10 cellular contexts compared by ENCODE assay signal in the genomic region with DNA sequence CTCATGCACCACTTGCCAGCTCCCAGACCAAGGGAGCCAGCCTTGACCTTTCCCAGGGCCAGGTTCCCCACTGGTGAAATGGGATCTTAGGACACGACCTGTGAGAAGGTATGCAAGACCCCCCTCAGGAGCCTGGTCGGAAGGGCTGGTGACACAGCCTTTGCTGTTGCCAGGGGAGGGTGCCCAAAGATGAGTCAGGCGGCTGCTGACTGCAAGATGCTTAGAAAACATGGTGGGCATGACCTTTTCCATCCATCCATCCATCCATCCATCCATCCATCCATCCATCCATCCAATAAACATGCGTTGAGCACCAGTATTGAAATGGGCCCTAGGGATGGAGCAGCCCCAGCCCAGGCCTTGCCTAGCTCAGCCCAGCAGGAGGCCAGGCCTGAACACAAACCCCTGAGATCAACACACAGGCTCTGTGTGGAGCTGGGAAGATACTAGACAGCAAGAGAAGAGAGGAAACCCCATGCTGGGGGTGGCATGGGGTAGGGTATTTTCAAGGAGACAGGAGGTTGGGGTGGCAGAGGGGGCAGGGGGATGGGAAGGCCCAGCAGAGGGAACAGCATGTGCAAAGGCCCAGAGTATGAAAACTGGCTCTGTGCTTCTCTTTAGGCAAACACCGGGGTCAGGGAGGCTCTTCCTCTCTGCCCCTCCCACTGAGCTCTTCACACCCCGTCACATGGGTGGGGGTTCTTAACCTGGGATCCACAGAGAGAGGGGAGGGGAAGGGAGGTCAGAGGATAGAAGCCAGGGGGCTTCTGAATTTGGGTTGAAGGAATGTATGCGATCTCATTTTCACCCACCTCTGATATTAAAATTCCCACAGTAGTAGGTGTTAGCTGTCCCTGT. TPM values are rescaled to one million over a fixed set of nuclear protein-coding genes. Genes with fewer than 3 reads are reported as not detected.
DNase-seq lines count a peak whose midpoint lies in the region; ATAC-seq, FAIRE-seq and TF ChIP-seq lines count a peak whose summit lies in the region.
"Had no signal": no experiment of that assay in that cellular context is flagged by ENCODE, and none has a peak within 500 bp of the region (broad histone marks: within the 10 kb centered on the region; RNA-seq: fewer than 3 reads in every experiment).

No MANE protein-coding gene starts in this region.

- CTCF ChIA-PET in activated naive CD4-positive, alpha-beta T cell treated with anti-CD3 and anti-CD28 coated beads, Interleukin-2, amount 10 ng/mL, durations not matched to agents 7 days and 5 days (lab: Charles Lee) = interaction anchor here (0.6 to 2.7 kb wide), 8 partner anchors 9 to 105 kb away, joined by 3 to 14 read pairs (median 4); no protein-coding TSS in a partner anchor
- CTCF ChIA-PET in T-cell (lab: Charles Lee) = interaction anchor here in 1 of 2 donors (0.5 to 1.2 kb wide), 3 partner anchors 15 to 206 kb away, joined by 3 to 7 read pairs (median 3); no protein-coding TSS in a partner anchor
- CTCF ChIA-PET in H1 (lab: Charles Lee; ENCODE audit: partially characterized antibody) = interaction anchor here (0.9 to 1.8 kb wide), 3 partner anchors 15 to 28 kb away, joined by 3 to 9 read pairs (median 3); no protein-coding TSS in a partner anchor

- peaks cover 4% of the 10 kb centered on the region; the same call in 1 of the 2 replicates for H3K79me1 ChIP-seq in H1 (ENCODE audit: low read depth, low read length)

- no peak for DNase-seq in activated naive CD4-positive, alpha-beta T cell treated with anti-CD3 and anti-CD28 coated beads, Interleukin-2, amount 10 ng/mL, durations not matched to agents 7 days and 5 days
- no peak for DNase-seq in activated naive CD4-positive, alpha-beta T cell (lab: John Stamatoyannopoulos, UW)
- no peak for DNase-seq in T-cell
- no peak for DNase-seq in H1 (ENCODE audit: low read depth in 1 of 2, low spot score in 2 of 2)
- no peak for DNase-seq in stimulated activated naive B cell treated with anti-CD40 and anti-IgM and Interleukin-4, amounts not matched to agents 10 μg/mL and 1 μg/mL and 100 μg/mL, for 72 hours
- DNase-seq in transverse colon = no peak
- DNase-seq in NCI-H2081 (lab: John Stamatoyannopoulos, UW) = no peak
- DNase-seq in LoVo (ENCODE audit: low spot score) = no peak
- DNase-seq: stimulated activated CD8-positive, alpha-beta memory T cell treated with anti-CD3 and anti-CD28 coated beads, Interleukin-4, amount 100 ng/mL, for 48 hours had no signal

- no peak overlapping the region for H2BK5ac ChIP-seq in H1 (ENCODE audit: low read depth, low read length)

- TF ChIP-seq CTCF in H1 (IDR thresholded peaks at IDR 0.05; ENCODE audit: control extremely low read depth in 1 of 3, insufficient read depth in 1 of 3, low read depth in 1 of 3, low read length in 3 of 3) (no peak), transverse colon (IDR thresholded peaks at IDR 0.05) (no peak)

- no peak overlapping the region for H3K9ac ChIP-seq in H1 (replicated peaks in 1 of 4; ENCODE audit: extremely low read depth in 1 of 4, low read depth in 3 of 4, low read length in 3 of 4)

- no peak overlapping the region for H4K91ac ChIP-seq in H1 (replicated peaks; ENCODE audit: insufficient read length, low read length)

- no peak overlapping the region for H3K23ac ChIP-seq in H1 (ENCODE audit: insufficient read length)

- no peak overlapping the region for H2BK20ac ChIP-seq in H1 (ENCODE audit: low read length)

- no peak overlapping the region; the same call in 1 of the 2 replicates for H4K8ac ChIP-seq in H1 (ENCODE audit: extremely low read depth, insufficient read depth, low read length)

- intact Hi-C loops in transverse colon (cut with DNase I; ENCODE audit: low total_unique reads) = no loop called here

- H3K4me1 Mint-ChIP-seq in activated naive CD4-positive, alpha-beta T cell treated with anti-CD3 and anti-CD28 coated beads, Interleukin-2, amount 10 ng/mL, durations not matched to agents 7 days and 5 days = peaks cover 38% of the 10 kb centered on the region
- peaks cover 27 to 42% (median 34%) of the 10 kb centered on the region in 3 donors for H3K4me1 Mint-ChIP-seq in T-cell
- H3K4me1 Mint-ChIP-seq in stimulated activated naive B cell treated with anti-CD40 and anti-IgM and Interleukin-4, amounts not matched to agents 10 μg/mL and 1 μg/mL and 100 μg/mL, for 72 hours = peaks cover 7 to 20% of the 10 kb centered on the region in 2 donors

- peaks cover 0 to 5% of the 10 kb centered on the region in 2 experiments; a peak in 1 of 4 replicates for H3K9me3 ChIP-seq in H1 (ENCODE audit: insufficient read depth in 2 of 2, low read depth in 1 of 2, low read length in 1 of 2)
- H3K9me3 ChIP-seq in transverse colon = no peaks in the 10 kb centered on the region

- peak overlapping the region; percentile 88 for H3K27ac Mint-ChIP-seq in activated naive CD4-positive, alpha-beta T cell treated with anti-CD3 and anti-CD28 coated beads, Interleukin-2, amount 10 ng/mL, durations not matched to agents 7 days and 5 days
- H3K27ac Mint-ChIP-seq in T-cell = peak overlapping the region; percentile 70 to 89
- peak overlapping the region; percentile 79 for H3K27ac Mint-ChIP-seq in stimulated activated naive B cell treated with anti-CD40 and anti-IgM and Interleukin-4, amounts not matched to agents 10 μg/mL and 1 μg/mL and 100 μg/mL, for 72 hours

- no peaks in the 10 kb centered on the region for H4K20me1 ChIP-seq in H1 (replicated peaks in 1 of 2; ENCODE audit: control insufficient read depth in 1 of 2, insufficient read depth in 2 of 2, low read length in 2 of 2)

- peak overlapping the region; percentile 65; the same call in 1 of the 2 replicates for H2AK5ac ChIP-seq in H1 (ENCODE audit: low read depth, low read length)

- H3K27ac ChIP-seq in H1 (ENCODE audit: low read depth, low read length) = no peak overlapping the region
- H3K27ac ChIP-seq in transverse colon = no peak overlapping the region

- no peak for ATAC-seq in T-cell (replicated peaks in 1 of 4)
- no peak for ATAC-seq in stimulated activated naive B cell treated with anti-CD40 and anti-IgM and Interleukin-4, amounts not matched to agents 10 μg/mL and 1 μg/mL and 100 μg/mL, for 72 hours (replicated peaks)
- ATAC-seq: Panc1 had no signal

- no peaks in the 10 kb centered on the region for H3K36me3 ChIP-seq in H1 (ENCODE audit: control insufficient read depth in 2 of 4, insufficient read depth in 4 of 4, low read length in 3 of 4)
- no peaks in the 10 kb centered on the region for H3K36me3 ChIP-seq in transverse colon

- H3K4me3 Mint-ChIP-seq in activated naive CD4-positive, alpha-beta T cell treated with anti-CD3 and anti-CD28 coated beads, Interleukin-2, amount 10 ng/mL, durations not matched to agents 7 days and 5 days = peak overlapping the region; percentile 42
- peak overlapping the region; percentile 53 to 82 (median 79) for H3K4me3 Mint-ChIP-seq in T-cell
- peak overlapping the region; percentile 44 to 71 for H3K4me3 Mint-ChIP-seq in stimulated activated naive B cell treated with anti-CD40 and anti-IgM and Interleukin-4, amounts not matched to agents 10 μg/mL and 1 μg/mL and 100 μg/mL, for 72 hours

- H2AFZ ChIP-seq in H1 (ENCODE audit: low read length) = no peak overlapping the region

- H3K27me3 ChIP-seq in H1 (replicated peaks in 1 of 4; ENCODE audit: control insufficient read depth in 3 of 4, extremely low read depth in 1 of 4, insufficient read depth in 3 of 4, low read length in 3 of 4) (no peaks in the 10 kb centered on the region; a peak in 1 of 7 replicates), transverse colon (no peaks in the 10 kb centered on the region)

- H3K27me3 Mint-ChIP-seq in activated naive CD4-positive, alpha-beta T cell treated with anti-CD3 and anti-CD28 coated beads, Interleukin-2, amount 10 ng/mL, durations not matched to agents 7 days and 5 days = peaks cover 15% of the 10 kb centered on the region
- no peaks in the 10 kb centered on the region for H3K27me3 Mint-ChIP-seq in T-cell
- H3K27me3 Mint-ChIP-seq in stimulated activated naive B cell treated with anti-CD40 and anti-IgM and Interleukin-4, amounts not matched to agents 10 μg/mL and 1 μg/mL and 100 μg/mL, for 72 hours = no peaks in the 10 kb centered on the region

- H2BK15ac ChIP-seq in H1 (ENCODE audit: low read length) = no peak overlapping the region

- POLR2A ChIA-PET in T-cell (lab: Charles Lee) = interaction anchor here (0.7 to 0.8 kb wide), 2 partner anchors 9 to 247 kb away, joined by 3 read pairs; no protein-coding TSS in a partner anchor
- POLR2A ChIA-PET in H1 (lab: Charles Lee; ENCODE audit: partially characterized antibody) = interaction anchor here (0.7 to 1.0 kb wide), 4 partner anchors 9 to 162 kb away, joined by 3 read pairs; a partner anchor contains a TSS

- TF ChIP-seq EP300 in H1 (IDR thresholded peaks at IDR 0.05; ENCODE audit: borderline replicate concordance in 1 of 2, low read depth in 2 of 2, low read length in 2 of 2) (no peak), transverse colon (IDR thresholded peaks at IDR 0.05; ENCODE audit: low read depth) (no peak)

- H4K5ac ChIP-seq in H1 (ENCODE audit: insufficient read length, low read depth, low read length) = no peak overlapping the region

- TF ChIP-seq RAD21 in H1 (IDR thresholded peaks at IDR 0.05 in 1 of 2, conservative IDR thresholded peaks at IDR 0.05 in 1 of 2; ENCODE audit: low read depth in 2 of 2, low read length in 2 of 2) = no peak

- H3K4me2 ChIP-seq in H1 (ENCODE audit: insufficient read depth in 1 of 2, low read depth in 2 of 2, low read length in 2 of 2) = no peak overlapping the region; a peak in 1 of 4 replicates

- H3K23me2 ChIP-seq in H1 (ENCODE audit: low read depth, low read length) = peaks cover 5% of the 10 kb centered on the region; the same call in 1 of the 2 replicates

- no peak for FAIRE-seq in H1 (lab: Jason Lieb, UNC)

- peaks cover 0 to 12% of the 10 kb centered on the region in 2 experiments; a peak in 2 of 4 replicates for H3K79me2 ChIP-seq in H1 (ENCODE audit: control insufficient read depth in 1 of 2, insufficient read depth in 2 of 2, low read length in 2 of 2)

- H2BK120ac ChIP-seq in H1 (replicated peaks; ENCODE audit: low read depth, low read length) = no peak overlapping the region

- no peak overlapping the region for H3K56ac ChIP-seq in H1 (replicated peaks; ENCODE audit: insufficient read length, low read depth, low read length)

- H2BK12ac ChIP-seq in H1 (ENCODE audit: low read depth, low read length) = no peak overlapping the region

- H3K36me3 Mint-ChIP-seq in activated naive CD4-positive, alpha-beta T cell treated with anti-CD3 and anti-CD28 coated beads, Interleukin-2, amount 10 ng/mL, durations not matched to agents 7 days and 5 days = no peaks in the 10 kb centered on the region
- H3K36me3 Mint-ChIP-seq in T-cell = no peaks in the 10 kb centered on the region
- H3K36me3 Mint-ChIP-seq in stimulated activated naive B cell treated with anti-CD40 and anti-IgM and Interleukin-4, amounts not matched to agents 10 μg/mL and 1 μg/mL and 100 μg/mL, for 72 hours = no peaks in the 10 kb centered on the region

- no peak overlapping the region for H3K4me3 ChIP-seq in H1 (ENCODE audit: extremely low read depth in 1 of 4, insufficient read depth in 2 of 4, low read depth in 3 of 4, low read length in 4 of 4)
- no peak overlapping the region for H3K4me3 ChIP-seq in transverse colon

- no peak overlapping the region for H3K14ac ChIP-seq in H1 (ENCODE audit: insufficient read length)

- no peak overlapping the region for H3K18ac ChIP-seq in H1 (ENCODE audit: extremely low read depth, low read length)

- 89% methylated on average over 7 of the region's 7 CpGs; no CpG with 5 or more reads in 1 of the 2 experiments for WGBS in H1 (ENCODE audit: extremely low coverage in 1 of 2, insufficient coverage in 1 of 2, insufficient read length in 1 of 2, insufficient replicate concordance in 2 of 2, low coverage in 1 of 2, low lambda C conversion rate in 2 of 2, missing lambda C conversion rate in 1 of 2), 2 experiments
- WGBS in transverse colon (ENCODE audit: low coverage in 1 of 2), 2 donors = 91 to 92% methylated on average over 1 to 7 of the region's 7 CpGs

- H3K4me1 ChIP-seq in H1 (replicated peaks in 1 of 4; ENCODE audit: control insufficient read depth in 3 of 4, insufficient read depth in 4 of 4, low read length in 3 of 4) = peaks cover 4 to 8% (median 7%) of the 10 kb centered on the region in 4 experiments; a peak in 4 of 7 replicates
- H3K4me1 ChIP-seq in transverse colon = peaks cover 3 to 17% (median 13%) of the 10 kb centered on the region in 4 donors

- no peak overlapping the region for H3K4ac ChIP-seq in H1 (replicated peaks; ENCODE audit: insufficient read length, low read depth, low read length)

- in situ Hi-C loops in transverse colon (cut with MboI; ENCODE audit: low pct_ligation_motif_present in 1 of 4, low pct_unique_long_range_greater_than_20kb in 1 of 4, low sequenced_read_pairs in 3 of 4) = no loop called here

- H3K9me3 Mint-ChIP-seq in activated naive CD4-positive, alpha-beta T cell treated with anti-CD3 and anti-CD28 coated beads, Interleukin-2, amount 10 ng/mL, durations not matched to agents 7 days and 5 days = peaks cover under 1% of the 10 kb centered on the region
- H3K9me3 Mint-ChIP-seq in T-cell = no peaks in the 10 kb centered on the region
- peaks cover 0 to under 1% of the 10 kb centered on the region in 2 donors for H3K9me3 Mint-ChIP-seq in stimulated activated naive B cell treated with anti-CD40 and anti-IgM and Interleukin-4, amounts not matched to agents 10 μg/mL and 1 μg/mL and 100 μg/mL, for 72 hours

- no peak for TF ChIP-seq POLR2A in H1 (IDR thresholded peaks at IDR 0.05; ENCODE audit: control extremely low read depth in 1 of 2, low read depth in 2 of 2, low read length in 2 of 2)
- TF ChIP-seq POLR2A in transverse colon (IDR thresholded peaks at IDR 0.05) = no peak

RNA-seq across cellular contexts. Expression of gene YY1, which starts 26.2 kb away (rescaled TPM):
- total RNA-seq in T-cell (10 to 100 TPM; 67.5 to 86.5 (median 74.2) TPM), transverse colon (10 to 100 TPM; 50.8 to 61.3 (median 58.6) TPM)
- total RNA-seq in H1 (2021; fragmentation: NEBNext Ultra II Directional; extraction: Animal tissue kit (Norgen Biotek cat#: 25700)) = 106 and 119 TPM in 2 replicates
- 26.4 and 27.0 TPM in 2 replicates for polyA plus RNA-seq in H1 (2011; rRNA removed)
- 40.1 TPM for polyA plus RNA-seq in H1 (2011; cell fraction: cytosol; rRNA removed)
- 32.3 TPM for polyA plus RNA-seq in H1 (2011; cell fraction: nucleus; rRNA removed)
- polyA plus RNA-seq in H1 (2012, experiment 1 of 2) = 46.8 to 85.4 TPM (median 55.0 TPM) in 4 replicates
- polyA plus RNA-seq in H1 (2012, experiment 2 of 2) = 12.3 TPM
- 140 TPM for polyA plus RNA-seq in H1 (2013, experiment 1 of 2)
- 143 TPM for polyA plus RNA-seq in H1 (2013, experiment 2 of 2)
- 36.6 and 40.1 TPM in 2 replicates for polyA minus RNA-seq in H1 (2011; rRNA and poly(A)+ RNA removed)
- 36.2 TPM for polyA minus RNA-seq in H1 (2011; cell fraction: cytosol; rRNA and poly(A)+ RNA removed)
- 40.7 TPM for polyA minus RNA-seq in H1 (2011; cell fraction: nucleus; rRNA and poly(A)+ RNA removed)

RNA-seq across cellular contexts. Expression of gene DEGS2, which starts 53.3 kb away (rescaled TPM):
- total RNA-seq in T-cell (under 1 TPM in 4 of 5 donors, not detected in 1; 0.19 to 0.79 (median 0.49) TPM), transverse colon (10 to 100 TPM in 3 of 4 donors, 1 to 10 TPM in 1; 4.9 to 33.2 (median 23.7) TPM)
- total RNA-seq in H1 (2021; fragmentation: NEBNext Ultra II Directional; extraction: Animal tissue kit (Norgen Biotek cat#: 25700)) = 0.61 and 0.94 TPM in 2 replicates
- 0.60 and 0.82 TPM in 2 replicates for polyA plus RNA-seq in H1 (2011; rRNA removed)
- 0.37 TPM for polyA plus RNA-seq in H1 (2011; cell fraction: cytosol; rRNA removed)
- polyA plus RNA-seq in H1 (2011; cell fraction: nucleus; rRNA removed) = 1.0 TPM
- polyA plus RNA-seq in H1 (2012, experiment 1 of 2) = 0.39 to 1.5 TPM (median 0.71 TPM) in 4 replicates
- 1.3 TPM for polyA plus RNA-seq in H1 (2012, experiment 2 of 2)
- 0.61 TPM for polyA plus RNA-seq in H1 (2013, experiment 1 of 2)
- polyA plus RNA-seq in H1 (2013, experiment 2 of 2) = 0.55 TPM
- polyA minus RNA-seq in H1 (2011; rRNA and poly(A)+ RNA removed) = 0.07 and 0.19 TPM in 2 replicates
- not detected for polyA minus RNA-seq in H1 (2011; cell fraction: cytosol; rRNA and poly(A)+ RNA removed)
- 1.5 TPM for polyA minus RNA-seq in H1 (2011; cell fraction: nucleus; rRNA and poly(A)+ RNA removed)
